Comparison of ENCODE assay signal across 13 cellular contexts in genomic region chr1:229118662-229119061, GRCh38.
A peak's percentile ranks its signal among the peaks of the same experiment; 100 is the strongest.
DNase-seq lines count a peak whose midpoint lies in the region; FAIRE-seq and TF ChIP-seq lines count a peak whose summit lies in the region.
"Had no signal": no experiment of that assay in that cellular context is flagged by ENCODE, and none has a peak within 500 bp of the region (broad histone marks: within the 10 kb centered on the region; RNA-seq: fewer than 3 reads in every experiment).

No MANE protein-coding gene starts in this region.

- H4K91ac ChIP-seq in neuronal stem cell (ENCODE audit: low read depth, low read length, poor library complexity): no peak overlapping the region

- H3K9me3 Mint-ChIP-seq in type B pancreatic cell: no peaks in the 10 kb centered on the region

- no peak overlapping the region for H2BK120ac ChIP-seq in neuronal stem cell (ENCODE audit: low read depth, low read length)

- H3K27ac Mint-ChIP-seq in type B pancreatic cell: peak overlapping the region; percentile 65
- H3K27ac Mint-ChIP-seq: IgD-negative memory B cell had no signal

- H3K4ac ChIP-seq in neuronal stem cell (ENCODE audit: low read length): no peak overlapping the region

- peak overlapping the region; percentile 72 for H2AK5ac ChIP-seq in neuronal stem cell (ENCODE audit: low read depth, low read length)

- no peak overlapping the region for H3K14ac ChIP-seq in neuronal stem cell (ENCODE audit: low read length)

- peak overlapping the region; percentile 45 for H3K18ac ChIP-seq in neuronal stem cell (ENCODE audit: low read length)

- H3K4me1 Mint-ChIP-seq in type B pancreatic cell (ENCODE audit: unreplicated experiment): peaks cover 34% of the 10 kb centered on the region

- no peak overlapping the region for H2AFZ ChIP-seq in neuronal stem cell (ENCODE audit: low read length)

- peaks cover 0 to 5% of the 10 kb centered on the region in 2 donors for H3K4me1 ChIP-seq in neuronal stem cell (ENCODE audit: control insufficient read depth in 2 of 2, insufficient read depth in 1 of 2, low read depth in 1 of 2, low read length in 2 of 2)

- H3K9me3 ChIP-seq in KOPT-K1 (ENCODE audit: insufficient read depth, low read length, poor library complexity, severe bottlenecking) (peaks cover 8% of the 10 kb centered on the region), neuronal stem cell (replicated peaks in 1 of 2; ENCODE audit: control insufficient read depth in 2 of 2, insufficient read depth in 1 of 2, low read depth in 1 of 2, low read length in 2 of 2) (peaks cover 0 to 4% of the 10 kb centered on the region in 2 donors), MG63 (no peaks in the 10 kb centered on the region)
- H3K9me3 ChIP-seq: SJCRH30 had no signal

- peaks cover 2% of the 10 kb centered on the region for H3K27me3 ChIP-seq in bronchial epithelial cell (ENCODE audit: control insufficient read depth, insufficient read depth, low read length)
- H3K27me3 ChIP-seq in neuronal stem cell (ENCODE audit: control insufficient read depth in 3 of 3, insufficient read depth in 3 of 3, low read depth in 1 of 3, low read length in 3 of 3): no peaks in the 10 kb centered on the region
- no peaks in the 10 kb centered on the region for H3K27me3 ChIP-seq in MG63
- H3K27me3 ChIP-seq: SJCRH30 had no signal

- no peak overlapping the region for H3K4me2 ChIP-seq in neuronal stem cell (ENCODE audit: insufficient read depth, low read length, poor library complexity, severe bottlenecking)

- TF ChIP-seq CTCF in bronchial epithelial cell (IDR thresholded peaks at IDR 0.05; ENCODE audit: insufficient read depth, low read length, severe bottlenecking) (no peak), type B pancreatic cell (conservative IDR thresholded peaks at IDR 0.05) (no peak)

- H3K4me3 ChIP-seq in bronchial epithelial cell (ENCODE audit: low read depth, low read length): no peak overlapping the region
- H3K4me3 ChIP-seq in neuronal stem cell (ENCODE audit: low read length in 2 of 2): no peak overlapping the region
- H3K4me3 ChIP-seq in MG63: no peak overlapping the region
- H3K4me3 ChIP-seq: SJCRH30 had no signal

- H2BK12ac ChIP-seq in neuronal stem cell (ENCODE audit: low read length): no peak overlapping the region

- H4K8ac ChIP-seq in neuronal stem cell (ENCODE audit: low read depth, low read length): no peak overlapping the region

- WGBS in neuronal stem cell (ENCODE audit: extremely low coverage in 2 of 2, insufficient read length in 2 of 2, insufficient replicate concordance in 1 of 2), 2 donors: no CpG with 5 or more reads among the region's 2 CpGs

- H2BK5ac ChIP-seq in neuronal stem cell (ENCODE audit: low read length): no peak overlapping the region

- peak overlapping the region; percentile 34 for H3K27ac ChIP-seq in KOPT-K1 (ENCODE audit: low read depth, low read length, poor library complexity, severe bottlenecking)
- no peak overlapping the region for H3K27ac ChIP-seq in neuronal stem cell (replicated peaks; ENCODE audit: low read length)

- FAIRE-seq in bronchial epithelial cell (lab: Jason Lieb, UNC): peak; percentile 60

- H3K23ac ChIP-seq in neuronal stem cell (ENCODE audit: low read depth, low read length, poor library complexity): no peak overlapping the region

- H3K4me3 Mint-ChIP-seq in type B pancreatic cell: no peak overlapping the region
- H3K4me3 Mint-ChIP-seq: CD4-positive, alpha-beta memory T cell; IgD-negative memory B cell had no signal

- no peak for DNase-seq in bronchial epithelial cell (ENCODE audit: low read depth)
- DNase-seq in neuronal stem cell (ENCODE audit: low spot score): no peak
- DNase-seq in type B pancreatic cell (ENCODE audit: extremely low spot score, unreplicated experiment): no peak
- no peak for DNase-seq in medulla oblongata (ENCODE audit: extremely low spot score)
- no peak for DNase-seq in MG63
- DNase-seq in activated CD8-positive, alpha-beta memory T cell treated with anti-CD3 and anti-CD28 coated beads, Interleukin-2, amount 50 U/mL, for 4 hours: no peak
- DNase-seq: CD4-positive, alpha-beta memory T cell; H7; NCI-H1417 treated with DMSO at 0.1 percent for 48 hours; NCI-H2171 had no signal

- H2BK15ac ChIP-seq in neuronal stem cell (ENCODE audit: low read length): peak overlapping the region; percentile 87

- no peaks in the 10 kb centered on the region for H3K36me3 ChIP-seq in KOPT-K1 (ENCODE audit: insufficient read depth, low read length)
- H3K36me3 ChIP-seq in bronchial epithelial cell (ENCODE audit: control insufficient read depth, insufficient read depth, low read length): no peaks in the 10 kb centered on the region
- H3K36me3 ChIP-seq in neuronal stem cell (replicated peaks in 1 of 2; ENCODE audit: control insufficient read depth in 2 of 2, insufficient read depth in 2 of 2, low read length in 2 of 2): no peaks in the 10 kb centered on the region
- H3K36me3 ChIP-seq in MG63: no peaks in the 10 kb centered on the region
- H3K36me3 ChIP-seq: SJCRH30 had no signal

- H3K36me3 Mint-ChIP-seq in type B pancreatic cell: peaks cover 4% of the 10 kb centered on the region
- H3K36me3 Mint-ChIP-seq: CD4-positive, alpha-beta memory T cell had no signal

- no peak overlapping the region for H3K9ac ChIP-seq in neuronal stem cell (ENCODE audit: low read depth, low read length, poor library complexity)

- no peaks in the 10 kb centered on the region for H3K27me3 Mint-ChIP-seq in type B pancreatic cell
- H3K27me3 Mint-ChIP-seq: CD4-positive, alpha-beta memory T cell had no signal

- H3K79me1 ChIP-seq in neuronal stem cell (ENCODE audit: low read depth, low read length): no peaks in the 10 kb centered on the region
